In genomic region chr17:19023209-19023999, GRCh38 we compare ENCODE assay signal across 1 cellular context.
A peak's percentile ranks its signal among the peaks of the same experiment; 100 is the strongest.
TF ChIP-seq lines count a peak whose summit lies in the region.

No MANE protein-coding gene starts in this region.

TF ChIP-seq in K562, 482 proteins besides CTCF, POLR2A, EP300 and RAD21:
- peak; percentile 37 for TF ChIP-seq CBFA2T2 (conservative IDR thresholded peaks at IDR 0.05)
- 0 out of 2 replicates have a peak, but pooled peaks have one; percentile 53 for TF ChIP-seq ADNP (tag; IDR thresholded peaks at IDR 0.05)
- peak; percentile 34; the same call in 1 of the 2 replicates for TF ChIP-seq ZKSCAN1 (IDR thresholded peaks at IDR 0.05; ENCODE audit: low read depth, low read length)
- peak in 1 of 2 experiments; percentile 64; a peak in 2 of 4 replicates for TF ChIP-seq KDM1A (IDR thresholded peaks at IDR 0.05)
- no peak for TF ChIP-seq HNRNPH1 (optimal IDR thresholded peaks at IDR 0.05; ENCODE audit: low read depth, low read length)
- no peak for TF ChIP-seq BRD4 (IDR thresholded peaks at IDR 0.05)
- peak in 1 of 2 experiments; percentile 49; a peak in 1 of 4 replicates for TF ChIP-seq RCOR1 (IDR thresholded peaks at IDR 0.05; ENCODE audit: borderline replicate concordance in 1 of 2, low read depth in 2 of 2, low read length in 2 of 2)
- peak; percentile 17; the same call in 1 of the 2 replicates for TF ChIP-seq ESRRA (IDR thresholded peaks at IDR 0.05; ENCODE audit: borderline replicate concordance, low read depth)
- 0 out of 2 replicates have a peak, but pooled peaks have one; percentile 36 for TF ChIP-seq ZBTB7A (IDR thresholded peaks at IDR 0.05; ENCODE audit: borderline replicate concordance, control insufficient read depth, low read depth, low read length)
- TF ChIP-seq ZNF318 (IDR thresholded peaks at IDR 0.05; ENCODE audit: borderline replicate concordance in 1 of 2, low read depth in 1 of 2): no peak
- TF ChIP-seq ZNF511 (CRISPR knock-in tag; IDR thresholded peaks at IDR 0.05): no peak
- peak; percentile 59 for TF ChIP-seq CBFA2T3 (IDR thresholded peaks at IDR 0.05)
- no peak for TF ChIP-seq ZBTB11 (CRISPR knock-in tag; IDR thresholded peaks at IDR 0.05)
- no peak for TF ChIP-seq HBP1 (CRISPR knock-in tag; IDR thresholded peaks at IDR 0.05)
- peak; percentile 87 for TF ChIP-seq RBM25 (IDR thresholded peaks at IDR 0.05; ENCODE audit: low read depth, low read length, severe bottlenecking)
- TF ChIP-seq BCOR (IDR thresholded peaks at IDR 0.05): peak; percentile 74
- peak; percentile 14; the same call in 1 of the 2 replicates for TF ChIP-seq TAL1 (IDR thresholded peaks at IDR 0.05)
- TF ChIP-seq PRDM10 (IDR thresholded peaks at IDR 0.05; ENCODE audit: partially characterized antibody): no peak
